In genomic region chr15:54082836-54083492, GRCh38 we compare ENCODE assay signal across 9 cellular contexts.
A peak's percentile ranks its signal among the peaks of the same experiment; 100 is the strongest.
DNase-seq lines count a peak whose midpoint lies in the region; TF ChIP-seq lines count a peak whose summit lies in the region.
"Had no signal": no experiment of that assay in that cellular context is flagged by ENCODE, and none has a peak within 500 bp of the region (broad histone marks: within the 10 kb centered on the region; RNA-seq: fewer than 3 reads in every experiment).

No MANE protein-coding gene starts in this region.

- H3K79me2 ChIP-seq in PC-9 (ENCODE audit: low read depth): no peaks in the 10 kb centered on the region

- TF ChIP-seq EP300 in transverse colon (IDR thresholded peaks at IDR 0.05; ENCODE audit: low read depth): no peak

- no peaks in the 10 kb centered on the region for H3K27me3 ChIP-seq in BJ (ENCODE audit: control insufficient read depth, insufficient read depth, low read length)
- no peaks in the 10 kb centered on the region for H3K27me3 ChIP-seq in PC-9 (ENCODE audit: insufficient read depth, low read depth)
- H3K27me3 ChIP-seq in transverse colon: no peaks in the 10 kb centered on the region

- TF ChIP-seq CTCF in BJ (IDR thresholded peaks at IDR 0.05; ENCODE audit: insufficient read depth, low read depth, low read length) (peak; percentile 26; the same call in 1 of the 2 replicates), PC-9 (conservative IDR thresholded peaks at IDR 0.05) (peak; percentile 69), transverse colon (IDR thresholded peaks at IDR 0.05) (peak; percentile 42 to 64 (median 51))

- H3K4me1 ChIP-seq in PC-9 (replicated peaks; ENCODE audit: insufficient read depth): no peaks in the 10 kb centered on the region
- no peaks in the 10 kb centered on the region for H3K4me1 ChIP-seq in transverse colon

- intact Hi-C loops in PC-9 (cut with micrococcal nuclease; ENCODE audit: unreplicated experiment): no loop called here
- intact Hi-C loops in transverse colon (cut with DNase I; ENCODE audit: low total_unique reads): no loop called here
- intact Hi-C loops in cardiac septum (cut with DNase I): loop anchor here (10.0 kb wide), 1 partner anchor 1022 kb away; no protein-coding TSS in a partner anchor

- CTCF ChIA-PET in BJ (lab: Yijun Ruan, JAX): interaction anchor here (0.8 kb wide), 2 partner anchors 101 to 360 kb away, joined by 3 read pairs; no protein-coding TSS in a partner anchor
- CTCF ChIA-PET in PC-9 (lab: Charles Lee): no interaction called here

- no peak overlapping the region for H3K4me2 ChIP-seq in PC-9

- H3K36me3 ChIP-seq in BJ (ENCODE audit: control insufficient read depth, insufficient read depth, low read length) (no peaks in the 10 kb centered on the region), PC-9 (ENCODE audit: low read depth) (no peaks in the 10 kb centered on the region), transverse colon (no peaks in the 10 kb centered on the region)

- H3K4me3 ChIP-seq in BJ (ENCODE audit: low read depth, low read length): no peak overlapping the region
- H3K4me3 ChIP-seq in PC-9: no peak overlapping the region
- no peak overlapping the region for H3K4me3 ChIP-seq in transverse colon

- no peaks in the 10 kb centered on the region for H3K9me3 ChIP-seq in PC-9 (ENCODE audit: insufficient read depth, low read depth)
- no peaks in the 10 kb centered on the region for H3K9me3 ChIP-seq in transverse colon

- H2AFZ ChIP-seq in PC-9: no peak overlapping the region

- H3K9me2 ChIP-seq in PC-9 (ENCODE audit: insufficient read depth): no peaks in the 10 kb centered on the region

- POLR2A ChIA-PET in BJ (lab: Charles Lee): no interaction called here
- POLR2A ChIA-PET in PC-9 (lab: Charles Lee; ENCODE audit: unreplicated experiment): no interaction called here

- DNase-seq in BJ (ENCODE audit: low read depth) (no peak), GM19238 (ENCODE audit: insufficient read length, low spot score) (peak; percentile 7), PC-9 (no peak), germinal center (ENCODE audit: low spot score) (peak; percentile 17), transverse colon (no peak), DMS153 treated with DMSO at 0.1 percent for 48 hours (lab: John Stamatoyannopoulos, UW; ENCODE audit: unreplicated experiment) (no peak), dedifferentiated amniotic fluid mesenchymal stem cell (ENCODE audit: extremely low spot score) (no peak), cardiac septum (ENCODE audit: low spot score) (no peak)

- H4K20me1 ChIP-seq in PC-9 (ENCODE audit: insufficient read depth): no peaks in the 10 kb centered on the region

- in situ Hi-C loops in transverse colon (cut with MboI; ENCODE audit: low pct_ligation_motif_present in 1 of 4, low pct_unique_long_range_greater_than_20kb in 1 of 4, low sequenced_read_pairs in 3 of 4): loop anchor here in 1 of 4 donors (25.0 kb wide), 1 partner anchor 1029 kb away; no protein-coding TSS in a partner anchor

- no peaks in the 10 kb centered on the region for H3F3A ChIP-seq in PC-9 (ENCODE audit: insufficient read depth, low read depth)

- no peak overlapping the region for H3K27ac ChIP-seq in PC-9
- H3K27ac ChIP-seq in transverse colon: no peak overlapping the region
- H3K27ac ChIP-seq: epithelial cell of prostate had no signal

- WGBS in transverse colon (ENCODE audit: low coverage in 1 of 2), 2 donors: 42% methylated on average over 7 of the region's 7 CpGs; no CpG with 5 or more reads in 1 of the 2 donors

- no peak for TF ChIP-seq POLR2A in transverse colon (IDR thresholded peaks at IDR 0.05)

- no TSS peak for BruUV-seq in PC-9 (replicated peaks; lab: Mats Ljungman, UMichigan)

Comparison
In these comparisons a context has a peak if more than half of its experiments do, and no peak if none do; other contexts are left out.
1. DNase-seq: peak in GM19238 (single experiment) and germinal center (single experiment); none in BJ (single experiment), PC-9 (0 of 2), transverse colon (single experiment), DMS153 treated with DMSO at 0.1 percent for 48 hours (single experiment), dedifferentiated amniotic fluid mesenchymal stem cell (single experiment) and cardiac septum (single experiment).
2. Peak in every context shown above with its lines, with median percentiles within 50 percentile points of each other: CTCF ChIP-seq.